ENCODE assay signal across 15 cellular contexts in the genomic region with DNA sequence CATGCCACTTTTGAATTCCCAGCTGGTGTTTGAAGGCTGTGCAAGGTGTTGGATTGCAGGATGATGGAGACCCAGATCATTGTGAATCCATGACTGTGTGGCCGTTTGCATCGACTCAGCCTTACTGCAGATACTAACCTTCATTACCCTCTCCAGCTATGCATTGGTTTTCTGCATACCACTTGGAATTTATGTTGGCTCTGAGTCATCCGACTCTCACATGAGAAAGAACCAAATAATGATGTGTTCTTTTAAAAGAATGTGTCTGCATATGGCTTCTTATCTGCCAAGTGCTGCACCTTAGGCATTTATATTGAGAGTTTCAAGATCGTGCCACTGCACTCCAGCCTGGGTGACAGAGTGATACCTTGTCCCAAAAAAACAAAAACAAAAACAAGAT.
DNase-seq lines count a peak whose midpoint lies in the region; ATAC-seq, FAIRE-seq and TF ChIP-seq lines count a peak whose summit lies in the region.
"Had no signal": no experiment of that assay in that cellular context is flagged by ENCODE, and none has a peak within 500 bp of the region (broad histone marks: within the 10 kb centered on the region; RNA-seq: fewer than 3 reads in every experiment).

No MANE protein-coding gene starts in this region.

- DNase-seq in GM04503 (ENCODE audit: low read depth) (peak; percentile 53), SK-N-SH (no peak), fibroblast of mammary gland (ENCODE audit: low read depth) (peak; percentile 77), skeletal muscle cell (ENCODE audit: low read depth) (peak; percentile 41), HepG2 (ENCODE audit: low spot score) (no peak), H54 (ENCODE audit: insufficient read length, low spot score) (no peak), GM13976 (ENCODE audit: low spot score) (no peak)
- DNase-seq: activated CD4-positive, alpha-beta T cell treated with anti-CD3 and anti-CD28 coated beads, Interleukin-2, amount 10 ng/mL, durations not matched to agents 7 days and 5 days; cortex of kidney; DMS 273 treated with DMSO at 0.1 percent for 48 hours; heart left ventricle; NCI-H2081 treated with DMSO at 0.1 percent for 48 hours; stimulated activated CD4-positive, alpha-beta T cell treated with anti-CD3 and anti-CD28 coated beads, Interleukin-4, amount 100 ng/mL, for 4 hours had no signal

- intact Hi-C loops in HepG2 (cut with micrococcal nuclease; ENCODE audit: unreplicated experiment) = no loop called here

- TF ChIP-seq CTCF in SK-N-SH (IDR thresholded peaks at IDR 0.05) (no peak), fibroblast of mammary gland (conservative IDR thresholded peaks at IDR 0.05; ENCODE audit: control insufficient read depth, insufficient read depth, low read depth, low read length) (no peak), HepG2 (CRISPR knock-in tag; IDR thresholded peaks at IDR 0.05) (no peak), GM13976 (IDR thresholded peaks at IDR 0.05; ENCODE audit: borderline replicate concordance, control extremely low read depth, extremely low read depth, insufficient read depth, missing control alignments) (no peak)

- H3K27ac ChIP-seq in SK-N-SH (ENCODE audit: low read depth in 2 of 2, low read length in 1 of 2) = peak overlapping the region in 1 of 2 experiments; percentile 70; a peak in 2 of 4 replicates
- no peak overlapping the region for H3K27ac ChIP-seq in HepG2 (ENCODE audit: extremely low read length, insufficient read depth, low read length)
- H3K27ac ChIP-seq: heart left ventricle had no signal

- no TSS peak for BruUV-seq in HepG2 (replicated peaks; lab: Mats Ljungman, UMichigan)

- H3K4me3 ChIP-seq in SK-N-SH (ENCODE audit: low read depth in 2 of 2, low read length in 1 of 2) (no peak overlapping the region), fibroblast of mammary gland (ENCODE audit: control insufficient read depth, low read depth, low read length) (no peak overlapping the region), skeletal muscle cell (ENCODE audit: low read depth, low read length) (no peak overlapping the region), HepG2 (replicated peaks in 1 of 3; ENCODE audit: insufficient read depth in 1 of 3, low read depth in 2 of 3, low read length in 3 of 3) (no peak overlapping the region)
- H3K4me3 ChIP-seq: heart left ventricle, K562 had no signal

- H3K9ac ChIP-seq in SK-N-SH (no peak overlapping the region), HepG2 (ENCODE audit: insufficient read depth, low read depth, low read length) (no peak overlapping the region)

- H3K79me2 ChIP-seq in SK-N-SH (ENCODE audit: insufficient read depth) (peaks cover 21% of the 10 kb centered on the region), HepG2 (ENCODE audit: insufficient read depth, low read length) (no peaks in the 10 kb centered on the region)

- TF ChIP-seq POLR2A in HepG2 (IDR thresholded peaks at IDR 0.05; ENCODE audit: insufficient read depth in 1 of 2, low read depth in 2 of 2, low read length in 2 of 2) = no peak
- TF ChIP-seq POLR2A in H54 (IDR thresholded peaks at IDR 0.05; ENCODE audit: low read depth, low read length) = no peak

- peaks cover 0 to 13% of the 10 kb centered on the region in 2 experiments; a peak in 3 of 4 replicates for H3K4me1 ChIP-seq in SK-N-SH (ENCODE audit: control insufficient read depth in 1 of 2, insufficient read depth in 2 of 2, low read depth in 1 of 2, low read length in 1 of 2)
- H3K4me1 ChIP-seq in HepG2 (ENCODE audit: insufficient read depth, low read length) = peaks cover 10% of the 10 kb centered on the region; the same call in 1 of the 2 replicates

- H3F3A ChIP-seq in SK-N-SH (replicated peaks; ENCODE audit: insufficient read depth) = peaks cover 23% of the 10 kb centered on the region

- no peak overlapping the region for H2AFZ ChIP-seq in SK-N-SH (ENCODE audit: low read depth)
- no peak overlapping the region for H2AFZ ChIP-seq in HepG2 (ENCODE audit: low read length)

- CTCF ChIA-PET in SK-N-SH (lab: Yijun Ruan, JAX) = interaction anchor here (1.1 kb wide), 1 partner anchor 181 kb away, joined by 4 read pairs; no protein-coding TSS in a partner anchor
- CTCF ChIA-PET in HepG2 (lab: Yijun Ruan, JAX; ENCODE audit: low intra/inter-chr PET ratio, low total read pairs) = no interaction called here

- POLR2A ChIA-PET in SK-N-SH (lab: Yijun Ruan, JAX) = no interaction called here
- POLR2A ChIA-PET in HepG2 (lab: Yijun Ruan, JAX) = no interaction called here

- no peak for TF ChIP-seq EP300 in SK-N-SH (IDR thresholded peaks at IDR 0.05; ENCODE audit: borderline replicate concordance in 1 of 2, low read depth in 1 of 2, low read length in 1 of 2)
- TF ChIP-seq EP300 in HepG2 (IDR thresholded peaks at IDR 0.05; ENCODE audit: low read depth in 2 of 2, low read length in 2 of 2) = no peak
- no peak for TF ChIP-seq EP300 in HepG2 (CRISPR knock-in tag; IDR thresholded peaks at IDR 0.05; ENCODE audit: borderline replicate concordance)

- no peak for TF ChIP-seq RAD21 in SK-N-SH (IDR thresholded peaks at IDR 0.05; ENCODE audit: low read length)
- no peak for TF ChIP-seq RAD21 in HepG2 (CRISPR knock-in tag; IDR thresholded peaks at IDR 0.05)

- peak overlapping the region; percentile 4; the same call in 1 of the 2 replicates for H3K4me2 ChIP-seq in SK-N-SH
- no peak overlapping the region for H3K4me2 ChIP-seq in HepG2 (ENCODE audit: low read depth, low read length)

- H3K9me2 ChIP-seq in SK-N-SH = no peaks in the 10 kb centered on the region

- no peaks in the 10 kb centered on the region for H3K27me3 ChIP-seq in SK-N-SH (ENCODE audit: insufficient read depth)
- H3K27me3 ChIP-seq in HepG2 (ENCODE audit: control insufficient read depth in 1 of 2, insufficient read depth in 2 of 2, low read length in 2 of 2) = no peaks in the 10 kb centered on the region

- H3K36me3 ChIP-seq in SK-N-SH (replicated peaks in 1 of 2; ENCODE audit: control insufficient read depth in 1 of 2, insufficient read depth in 2 of 2, low read length in 1 of 2) (peaks cover 11 to 27% of the 10 kb centered on the region in 2 experiments), HepG2 (replicated peaks in 1 of 2; ENCODE audit: control insufficient read depth in 1 of 2, insufficient read depth in 2 of 2, low read length in 2 of 2) (peaks cover 0 to 3% of the 10 kb centered on the region in 2 experiments; a peak in 2 of 5 replicates)

- WGBS in SK-N-SH (ENCODE audit: low lambda C conversion rate) = 13% methylated on average over 4 of the region's 4 CpGs
- 100% methylated on average over 2 of the region's 4 CpGs for WGBS in HepG2 (ENCODE audit: low lambda C conversion rate)

- ATAC-seq in HepG2 = no peak
- ATAC-seq: HCT116, heart left ventricle, K562 had no signal

- in situ Hi-C loops in HepG2 (cut with HindIII; ENCODE audit: extremely low pct_ligation_motif_present, low pct_unique_long_range_greater_than_20kb) = loop anchor here (25.0 kb wide), 2 partner anchors 117 to 158 kb away; no protein-coding TSS in a partner anchor
- in situ Hi-C loops in GM13976 (cut with MboI; ENCODE audit: low sequenced_read_pairs, unreplicated experiment) = no loop called here

- H4K20me1 ChIP-seq in SK-N-SH (ENCODE audit: insufficient read depth) = peaks cover 15% of the 10 kb centered on the region
- H4K20me1 ChIP-seq in HepG2 (ENCODE audit: insufficient read depth, low read length) = no peaks in the 10 kb centered on the region

- FAIRE-seq in HepG2 (lab: Jason Lieb, UNC) (no peak), H54 (lab: Jason Lieb, UNC) (no peak)
- FAIRE-seq: K562 had no signal

- H3K9me3 ChIP-seq in SK-N-SH (no peaks in the 10 kb centered on the region), HepG2 (ENCODE audit: low read length) (no peaks in the 10 kb centered on the region)
- H3K9me3 ChIP-seq: heart left ventricle had no signal

TF ChIP-seq in SK-N-SH, 30 proteins besides CTCF, POLR2A, EP300 and RAD21 (continues in another document):
- no peak for TF ChIP-seq RFX5 (IDR thresholded peaks at IDR 0.05; ENCODE audit: low read length)
- TF ChIP-seq MXI1 (IDR thresholded peaks at IDR 0.05; ENCODE audit: low read depth, low read length) = no peak
- no peak for TF ChIP-seq GATA2 (CRISPR knock-in tag; IDR thresholded peaks at IDR 0.05)
- TF ChIP-seq FOSL2 (IDR thresholded peaks at IDR 0.05; ENCODE audit: borderline replicate concordance, low read depth) = peak; percentile 73; the same call in 1 of the 2 replicates
- peak; percentile 79 for TF ChIP-seq JUND (IDR thresholded peaks at IDR 0.05)
- TF ChIP-seq TCF12 (IDR thresholded peaks at IDR 0.05) = peak; percentile 61
- 0 out of 2 replicates have a peak, but pooled peaks have one; percentile 9 for TF ChIP-seq RXRA (IDR thresholded peaks at IDR 0.05; ENCODE audit: borderline replicate concordance, low read depth)
- peak; percentile 53; the same call in 1 of the 2 replicates for TF ChIP-seq TEAD4 (IDR thresholded peaks at IDR 0.05; ENCODE audit: borderline replicate concordance, insufficient read depth)
- TF ChIP-seq, protein P1, sequence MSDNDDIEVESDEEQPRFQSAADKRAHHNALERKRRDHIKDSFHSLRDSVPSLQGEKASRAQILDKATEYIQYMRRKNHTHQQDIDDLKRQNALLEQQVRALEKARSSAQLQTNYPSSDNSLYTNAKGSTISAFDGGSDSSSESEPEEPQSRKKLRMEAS (IDR thresholded peaks at IDR 0.05; ENCODE audit: low read depth) = peak; percentile 47; the same call in 1 of the 2 replicates

TF ChIP-seq in HepG2, 621 proteins besides CTCF, POLR2A, EP300 and RAD21:
- TF ChIP-seq TBX3 (IDR thresholded peaks at IDR 0.05; ENCODE audit: borderline replicate concordance) = no peak
- no peak for TF ChIP-seq CREB1 (IDR thresholded peaks at IDR 0.05)
- no peak for TF ChIP-seq CREB1 (CRISPR knock-in tag; IDR thresholded peaks at IDR 0.05)
- no peak for TF ChIP-seq JARID2 (CRISPR knock-in tag; IDR thresholded peaks at IDR 0.05; ENCODE audit: insufficient replicate concordance)
- no peak for TF ChIP-seq ZEB1 (IDR thresholded peaks at IDR 0.05; ENCODE audit: insufficient replicate concordance, low read depth)
- TF ChIP-seq YY1 (IDR thresholded peaks at IDR 0.05; ENCODE audit: insufficient read depth, insufficient replicate concordance, low read depth, low read length) = no peak
- no peak for TF ChIP-seq ZNF468 (CRISPR knock-in tag; IDR thresholded peaks at IDR 0.05)
- TF ChIP-seq HHEX (CRISPR knock-in tag; IDR thresholded peaks at IDR 0.05) = no peak

Comparison
In these comparisons a context has a peak if more than half of its experiments do, and no peak if none do; other contexts are left out.
1. DNase-seq: peak in GM04503 (single experiment), fibroblast of mammary gland (single experiment) and skeletal muscle cell (single experiment); none in SK-N-SH (single experiment), HepG2 (single experiment), H54 (single experiment) and GM13976 (single experiment).